ENCODE assay signal across 1 cellular context in the genomic region with DNA sequence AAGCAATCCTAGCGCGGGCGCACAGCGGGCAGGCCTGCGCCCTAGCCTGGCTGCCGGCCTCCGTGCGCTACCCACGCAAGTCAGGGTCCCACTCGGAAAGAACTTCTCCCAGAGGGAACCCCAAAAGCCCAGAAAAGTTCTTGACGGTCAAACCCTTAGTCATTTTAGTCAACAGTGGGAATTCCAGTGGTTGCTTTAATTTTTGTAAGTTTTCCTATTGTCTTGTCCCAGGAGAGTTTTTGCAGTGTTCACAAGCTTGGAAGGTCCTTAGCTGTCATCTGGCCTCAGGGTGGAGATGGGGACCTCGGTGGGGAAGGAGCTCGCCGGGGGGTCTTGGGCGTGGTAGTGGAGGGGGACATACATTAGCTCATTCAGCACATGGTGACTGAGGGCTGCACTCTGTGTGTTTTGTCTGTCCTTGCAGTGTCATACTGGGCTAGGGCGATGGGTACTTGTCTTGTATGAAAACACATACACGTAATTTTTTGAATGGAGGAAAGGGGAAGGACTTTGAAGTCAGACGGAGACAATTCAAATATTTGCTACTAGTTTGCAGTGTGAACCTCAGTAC.
A peak's percentile ranks its signal among the peaks of the same experiment; 100 is the strongest.
TF ChIP-seq lines count a peak whose summit lies in the region.

No MANE protein-coding gene starts in this region.

TF ChIP-seq in HepG2, 621 proteins besides CTCF, POLR2A, EP300 and RAD21:
- peak; percentile 2; the same call in 1 of the 2 replicates for TF ChIP-seq ZNF687 (CRISPR knock-in tag; IDR thresholded peaks at IDR 0.05)
- TF ChIP-seq ZNF563 (CRISPR knock-in tag; IDR thresholded peaks at IDR 0.05): 0 out of 2 replicates have a peak, but pooled peaks have one; percentile 36
- no peak for TF ChIP-seq ZNF740 (CRISPR knock-in tag; IDR thresholded peaks at IDR 0.05)
- 0 out of 2 replicates have a peak, but pooled peaks have one; percentile 40 for TF ChIP-seq ZNF800 (CRISPR knock-in tag; IDR thresholded peaks at IDR 0.05)
TF ChIP-seq in HepG2: peak in this region for 3.
